31 cellular contexts compared by ENCODE assay signal in genomic region chr2:174072857-174073256, GRCh38.
"Had no signal": no experiment of that assay in that cellular context is flagged by ENCODE, and none has a peak within 500 bp of the region (broad histone marks: within the 10 kb centered on the region; RNA-seq: fewer than 3 reads in every experiment).

No MANE protein-coding gene starts in this region.

- H3K27me3 ChIP-seq: neural progenitor cell, ovary, spleen, suprapubic skin, testis, tibial nerve, upper lobe of left lung, vagina had no signal

- H3K4me1 ChIP-seq: psoas muscle, suprapubic skin, testis, tibial nerve, upper lobe of left lung, vagina had no signal

- H3K4me1 Mint-ChIP-seq: nephron; stimulated activated naive CD8-positive, alpha-beta T cell treated with anti-CD3 and anti-CD28 coated beads, Interleukin-15, amount 100 ng/mL, for 72 hours had no signal

- H3K36me3 ChIP-seq: ovary had no signal

- H3K79me2 ChIP-seq: parathyroid adenoma had no signal

- DNase-seq: naive thymus-derived CD4-positive, alpha-beta T cell; natural killer cell; occipital lobe; ovary; posterior cingulate gyrus; psoas muscle; right cardiac atrium; spleen; stimulated activated CD4-positive, alpha-beta T cell treated with anti-CD3 and anti-CD28 coated beads, Interleukin-12 subunit alpha, Interleukin-12 subunit beta, amount 100 ng/mL, for 4 hours; stimulated activated CD4-positive, alpha-beta T cell treated with anti-CD3 and anti-CD28 coated beads, Interleukin-1b, Interleukin-23, amount 100 ng/mL, for 48 hours; stimulated activated CD4-positive, alpha-beta T cell treated with anti-CD3 and anti-CD28 coated beads, Interleukin-4, amount 100 ng/mL, for 1 hour; stimulated activated CD4-positive, alpha-beta T cell treated with anti-CD3 and anti-CD28 coated beads, Interleukin-4, amount 100 ng/mL, for 4 hours; stimulated activated CD8-positive, alpha-beta memory T cell treated with anti-CD3 and anti-CD28 coated beads, Interleukin-4, amount 100 ng/mL, for 48 hours; stimulated activated naive CD4-positive, alpha-beta T cell; stimulated activated naive CD8-positive, alpha-beta T cell treated with anti-CD3 and anti-CD28 coated beads, Interleukin-15, amount 100 ng/mL, for 72 hours; stimulated activated naive CD8-positive, alpha-beta T cell treated with anti-CD3 and anti-CD28 coated beads, Interleukin-15, Interleukin-2, amounts not matched to agents 100 U/mL and 50 U/mL, for 24 hours; substantia nigra; testis; trophoblast cell; upper lobe of left lung had no signal

- H3K4me3 Mint-ChIP-seq: naive thymus-derived CD4-positive, alpha-beta T cell; natural killer cell; nephron; neural progenitor cell; stimulated activated memory B cell treated with anti-CD40 and anti-IgM and Interleukin-4, amounts not matched to agents 10 μg/mL and 1 μg/mL and 100 μg/mL, for 72 hours; stimulated activated naive CD8-positive, alpha-beta T cell treated with anti-CD3 and anti-CD28 coated beads, Interleukin-15, amount 100 ng/mL, for 72 hours had no signal

- H3K9me3 ChIP-seq: ovary, psoas muscle, spleen, suprapubic skin, testis, tibial nerve, upper lobe of left lung, vagina had no signal

- H3K4me2 ChIP-seq: smooth muscle cell had no signal

- H2AFZ ChIP-seq: neural progenitor cell, parathyroid adenoma had no signal

- H3K9me3 Mint-ChIP-seq: naive thymus-derived CD4-positive, alpha-beta T cell; natural killer cell; nephron; neural progenitor cell; stimulated activated memory B cell treated with anti-CD40 and anti-IgM and Interleukin-4, amounts not matched to agents 10 μg/mL and 1 μg/mL and 100 μg/mL, for 72 hours; stimulated activated naive CD8-positive, alpha-beta T cell treated with anti-CD3 and anti-CD28 coated beads, Interleukin-15, amount 100 ng/mL, for 72 hours had no signal

- H3K27me3 Mint-ChIP-seq: progenitor cell of endocrine pancreas; stimulated activated naive CD8-positive, alpha-beta T cell treated with anti-CD3 and anti-CD28 coated beads, Interleukin-15, amount 100 ng/mL, for 72 hours had no signal

- H3K4me3 ChIP-seq: neural progenitor cell, ovary, psoas muscle, skin epidermis, smooth muscle cell, spleen, suprapubic skin, testis, tibial nerve, upper lobe of left lung, vagina had no signal

- ATAC-seq: naive thymus-derived CD4-positive, alpha-beta T cell; psoas muscle; right cardiac atrium; sciatic nerve; stimulated activated memory B cell treated with anti-CD40 and anti-IgM and Interleukin-4, amounts not matched to agents 10 μg/mL and 1 μg/mL and 100 μg/mL, for 72 hours; stimulated activated naive CD8-positive, alpha-beta T cell treated with anti-CD3 and anti-CD28 coated beads, Interleukin-15, amount 100 ng/mL, for 72 hours; stimulated activated naive CD8-positive, alpha-beta T cell treated with anti-CD3 and anti-CD28 coated beads, Interleukin-15, Interleukin-2, amounts not matched to agents 100 U/mL and 50 U/mL, for 24 hours had no signal

- H3K9ac ChIP-seq: neural progenitor cell, parathyroid adenoma had no signal

- H3K27ac Mint-ChIP-seq: naive thymus-derived CD4-positive, alpha-beta T cell; neural progenitor cell; progenitor cell of endocrine pancreas; stimulated activated naive CD8-positive, alpha-beta T cell treated with anti-CD3 and anti-CD28 coated beads, Interleukin-15, amount 100 ng/mL, for 72 hours had no signal

- H3K27ac ChIP-seq: neural progenitor cell, ovary, parathyroid adenoma, psoas muscle, skin epidermis, spleen, suprapubic skin, testis, tibial nerve, upper lobe of left lung, vagina had no signal
